26 cellular contexts compared by ENCODE assay signal in genomic region chr16:11296351-11296705, GRCh38. TPM values are rescaled to one million over a fixed set of nuclear protein-coding genes. Genes with fewer than 3 reads are reported as not detected.
A peak's percentile ranks its signal among the peaks of the same experiment; 100 is the strongest.
DNase-seq lines count a peak whose midpoint lies in the region; ATAC-seq and TF ChIP-seq lines count a peak whose summit lies in the region.
"Had no signal": no experiment of that assay in that cellular context is flagged by ENCODE, and none has a peak within 500 bp of the region (broad histone marks: within the 10 kb centered on the region; RNA-seq: fewer than 3 reads in every experiment).

No MANE protein-coding gene starts in this region.

- no peak overlapping the region for H2BK12ac ChIP-seq in neuronal stem cell (ENCODE audit: low read length)

- peak overlapping the region; percentile 78 for H3K27ac Mint-ChIP-seq in activated CD8-positive, alpha-beta T cell treated with anti-CD3 and anti-CD28 coated beads, Interleukin-2, amount 10 ng/mL, durations not matched to agents 7 days and 5 days

- intact Hi-C loops in dorsolateral prefrontal cortex (cut with DNase I), result no loop called here

- no peak overlapping the region for H3K23ac ChIP-seq in neuronal stem cell (ENCODE audit: low read depth, low read length, poor library complexity)

- WGBS in neuronal stem cell (ENCODE audit: extremely low coverage in 2 of 2, insufficient read length in 2 of 2, insufficient replicate concordance in 1 of 2), 2 donors, result no CpG with 5 or more reads among the region's 3 CpGs

- POLR2A ChIA-PET in HEK293 (lab: Yijun Ruan, JAX), result interaction anchor here (2.4 kb wide), 1 partner anchor 40 kb away, joined by 8 read pairs; the partner anchor contains the start of gene SOCS1
- POLR2A ChIA-PET in activated CD8-positive, alpha-beta T cell treated with anti-CD3 and anti-CD28 coated beads, Interleukin-2, amount 10 ng/mL, durations not matched to agents 7 days and 5 days (lab: Charles Lee), result interaction anchor here (1.4 to 2.4 kb wide), 2 partner anchors 15 to 53 kb away, joined by 4 to 12 read pairs; no protein-coding TSS in a partner anchor

- H3K9me3 Mint-ChIP-seq in activated CD8-positive, alpha-beta T cell treated with anti-CD3 and anti-CD28 coated beads, Interleukin-2, amount 10 ng/mL, durations not matched to agents 7 days and 5 days (ENCODE audit: insufficient read depth), result no peaks in the 10 kb centered on the region
- H3K9me3 Mint-ChIP-seq: CD4-positive, alpha-beta memory T cell; H9; natural killer cell had no signal

- no peak for ATAC-seq in activated CD8-positive, alpha-beta T cell treated with anti-CD3 and anti-CD28 coated beads, Interleukin-2, amount 10 ng/mL, durations not matched to agents 7 days and 5 days
- no peak for ATAC-seq in HG03039 (IDR thresholded peaks at IDR 0.05; ENCODE audit: unreplicated experiment)
- ATAC-seq: natural killer cell had no signal

- no peak overlapping the region for H2AK5ac ChIP-seq in neuronal stem cell (ENCODE audit: low read depth, low read length)

- H3K9me3 ChIP-seq in BLaER1 treated with 17β-estradiol and CSF1 and Interleukin-3, amounts not matched to agents 10 nM and 100 nM (replicated peaks in 1 of 11), result no peaks in the 10 kb centered on the region
- H3K9me3 ChIP-seq in HEK293 (ENCODE audit: control insufficient read depth, insufficient read depth, low read depth, low read length), result no peaks in the 10 kb centered on the region
- no peaks in the 10 kb centered on the region for H3K9me3 ChIP-seq in neuronal stem cell (replicated peaks in 1 of 2; ENCODE audit: control insufficient read depth in 2 of 2, insufficient read depth in 1 of 2, low read depth in 1 of 2, low read length in 2 of 2)
- H3K9me3 ChIP-seq: pancreas, suprapubic skin had no signal

- H3K14ac ChIP-seq in neuronal stem cell (ENCODE audit: low read length), result no peak overlapping the region

- H3K27me3 Mint-ChIP-seq in activated CD8-positive, alpha-beta T cell treated with anti-CD3 and anti-CD28 coated beads, Interleukin-2, amount 10 ng/mL, durations not matched to agents 7 days and 5 days (ENCODE audit: low read depth), result peaks cover 6% of the 10 kb centered on the region

- H3K9ac ChIP-seq in BLaER1 treated with 17β-estradiol and CSF1 and Interleukin-3, amounts not matched to agents 10 nM and 100 nM, result peak overlapping the region in 3 of 11 experiments; percentile 26 to 48 (median 41); a peak in 3 of 22 replicates
- no peak overlapping the region for H3K9ac ChIP-seq in neuronal stem cell (ENCODE audit: low read depth, low read length, poor library complexity)

- H2BK120ac ChIP-seq in neuronal stem cell (ENCODE audit: low read depth, low read length), result no peak overlapping the region

- no peak overlapping the region for H4K8ac ChIP-seq in neuronal stem cell (ENCODE audit: low read depth, low read length)

- H3K4me1 ChIP-seq in BLaER1 treated with 17β-estradiol and CSF1 and Interleukin-3, amounts not matched to agents 10 nM and 100 nM, result peaks cover 30 to 84% (median 68%) of the 10 kb centered on the region in 10 experiments
- H3K4me1 ChIP-seq in HEK293 (ENCODE audit: control insufficient read depth, insufficient read depth, low read length) (no peaks in the 10 kb centered on the region; the same call in 1 of the 2 replicates), neuronal stem cell (ENCODE audit: control insufficient read depth in 2 of 2, insufficient read depth in 1 of 2, low read depth in 1 of 2, low read length in 2 of 2) (peaks cover 6 to 21% of the 10 kb centered on the region in 2 donors)

- peak overlapping the region in 5 of 11 experiments; percentile 7 to 73 (median 70); a peak in 7 of 22 replicates for H3K27ac ChIP-seq in BLaER1 treated with 17β-estradiol and CSF1 and Interleukin-3, amounts not matched to agents 10 nM and 100 nM
- H3K27ac ChIP-seq in HEK293 (ENCODE audit: extremely low read depth, low read depth, low read length) (no peak overlapping the region), neuronal stem cell (replicated peaks; ENCODE audit: low read length) (no peak overlapping the region), dorsolateral prefrontal cortex (no peak overlapping the region)
- H3K27ac ChIP-seq: RWPE1, suprapubic skin had no signal

- H3K4me3 ChIP-seq in BLaER1 treated with 17β-estradiol and CSF1 and Interleukin-3, amounts not matched to agents 10 nM and 100 nM, result no peak overlapping the region
- H3K4me3 ChIP-seq in HEK293 (ENCODE audit: low read depth, low read length) (no peak overlapping the region), neuronal stem cell (ENCODE audit: low read length in 2 of 2) (no peak overlapping the region), dorsolateral prefrontal cortex (no peak overlapping the region)
- H3K4me3 ChIP-seq: pancreas had no signal

- no peaks in the 10 kb centered on the region for H3K79me1 ChIP-seq in neuronal stem cell (ENCODE audit: low read depth, low read length)

- CTCF ChIA-PET in HEK293 (lab: Yijun Ruan, JAX), result no interaction called here
- CTCF ChIA-PET in activated CD8-positive, alpha-beta T cell treated with anti-CD3 and anti-CD28 coated beads, Interleukin-2, amount 10 ng/mL, durations not matched to agents 7 days and 5 days (lab: Charles Lee), result interaction anchor here (1.0 to 2.8 kb wide), 6 partner anchors 10 to 333 kb away, joined by 3 to 22 read pairs (median 4); partner anchors contain the start of gene SOCS1

- H3K36me3 ChIP-seq in BLaER1 treated with 17β-estradiol and CSF1 and Interleukin-3, amounts not matched to agents 10 nM and 100 nM, result no peaks in the 10 kb centered on the region
- H3K36me3 ChIP-seq in HEK293 (ENCODE audit: control insufficient read depth in 2 of 2, insufficient read depth in 1 of 2, low read length in 2 of 2) (no peaks in the 10 kb centered on the region), neuronal stem cell (replicated peaks in 1 of 2; ENCODE audit: control insufficient read depth in 2 of 2, insufficient read depth in 2 of 2, low read length in 2 of 2) (no peaks in the 10 kb centered on the region)
- H3K36me3 ChIP-seq: pancreas, suprapubic skin had no signal

- H2AFZ ChIP-seq in neuronal stem cell (ENCODE audit: low read length), result peak overlapping the region; percentile 39

- H2BK15ac ChIP-seq in neuronal stem cell (ENCODE audit: low read length), result no peak overlapping the region

- H3K27me3 ChIP-seq in BLaER1 treated with 17β-estradiol and CSF1 and Interleukin-3, amounts not matched to agents 10 nM and 100 nM, result peaks cover 0 to 20% (median 0%) of the 10 kb centered on the region in 11 experiments; a peak in 4 of 22 replicates
- H3K27me3 ChIP-seq in neuronal stem cell (ENCODE audit: control insufficient read depth in 3 of 3, insufficient read depth in 3 of 3, low read depth in 1 of 3, low read length in 3 of 3), result no peaks in the 10 kb centered on the region
- H3K27me3 ChIP-seq in dorsolateral prefrontal cortex, result no peaks in the 10 kb centered on the region
- H3K27me3 ChIP-seq: pancreas, suprapubic skin had no signal

- no peak overlapping the region for H3K18ac ChIP-seq in neuronal stem cell (ENCODE audit: low read length)

- no peak overlapping the region for H2BK5ac ChIP-seq in neuronal stem cell (ENCODE audit: low read length)

- TF ChIP-seq CTCF in HEK293 (tag by site-specific recombination; IDR thresholded peaks at IDR 0.05) (no peak), dorsolateral prefrontal cortex (IDR thresholded peaks at IDR 0.05 in 54 of 56, conservative IDR thresholded peaks at IDR 0.05 in 2 of 56; ENCODE audit: low read depth in 1 of 56, partially characterized antibody in 56 of 56) (no peak)

- no peaks in the 10 kb centered on the region for H3K36me3 Mint-ChIP-seq in activated CD8-positive, alpha-beta T cell treated with anti-CD3 and anti-CD28 coated beads, Interleukin-2, amount 10 ng/mL, durations not matched to agents 7 days and 5 days (ENCODE audit: low read depth)
- H3K36me3 Mint-ChIP-seq: CD4-positive, alpha-beta memory T cell; natural killer cell had no signal

- peak overlapping the region; percentile 72 to 93 (median 81); a peak in 20 of 22 replicates for H3K4me2 ChIP-seq in BLaER1 treated with 17β-estradiol and CSF1 and Interleukin-3, amounts not matched to agents 10 nM and 100 nM
- no peak overlapping the region for H3K4me2 ChIP-seq in neuronal stem cell (ENCODE audit: insufficient read depth, low read length, poor library complexity, severe bottlenecking)

- no peak overlapping the region for H3K4ac ChIP-seq in neuronal stem cell (ENCODE audit: low read length)

- H3K4me3 Mint-ChIP-seq in activated CD8-positive, alpha-beta T cell treated with anti-CD3 and anti-CD28 coated beads, Interleukin-2, amount 10 ng/mL, durations not matched to agents 7 days and 5 days, result no peak overlapping the region
- H3K4me3 Mint-ChIP-seq: H9 had no signal

- DNase-seq in activated CD8-positive, alpha-beta T cell treated with anti-CD3 and anti-CD28 coated beads, Interleukin-2, amount 10 ng/mL, durations not matched to agents 7 days and 5 days, result no peak
- DNase-seq in neuronal stem cell (ENCODE audit: low spot score) (no peak), NCI-H524 treated with DMSO at 0.1 percent for 48 hours (lab: John Stamatoyannopoulos, UW) (no peak), dorsolateral prefrontal cortex (no peak)
- DNase-seq: activated CD4-positive, alpha-beta T cell treated with anti-CD3 and anti-CD28 coated beads for 48 hours; activated effector memory CD4-positive, alpha-beta T cell treated with anti-CD3 and anti-CD28 coated beads, Interleukin-2, amount 50 U/mL, for 16 hours; amygdala; CD4-positive, alpha-beta memory T cell; dermis blood vessel endothelial cell; DMS 273 treated with DMSO at 0.1 percent for 48 hours; H9; head of caudate nucleus; left cardiac atrium; MM.1S; natural killer cell; NCI-H1436 treated with DMSO at 0.1 percent for 48 hours; SW 1271 had no signal

- H3K4me1 Mint-ChIP-seq in activated CD8-positive, alpha-beta T cell treated with anti-CD3 and anti-CD28 coated beads, Interleukin-2, amount 10 ng/mL, durations not matched to agents 7 days and 5 days (ENCODE audit: low read depth), result peaks cover 61% of the 10 kb centered on the region

- no peak overlapping the region for H4K91ac ChIP-seq in neuronal stem cell (ENCODE audit: low read depth, low read length, poor library complexity)

- H4K20me1 ChIP-seq in BLaER1 treated with 17β-estradiol and CSF1 and Interleukin-3, amounts not matched to agents 10 nM and 100 nM, result peaks cover 0 to 7% (median 0%) of the 10 kb centered on the region in 11 experiments; a peak in 3 of 22 replicates

RNA-seq across cellular contexts. Expression of gene PRM1, which starts 15.2 kb away (rescaled TPM):
- total RNA-seq in activated CD8-positive, alpha-beta T cell treated with anti-CD3 and anti-CD28 coated beads, Interleukin-2, amount 10 ng/mL, durations not matched to agents 7 days and 5 days, result not detected
- not detected for polyA plus RNA-seq in neuronal stem cell (2013, experiment 1 of 2)
- not detected for polyA plus RNA-seq in neuronal stem cell (2013, experiment 2 of 2)
- not detected for total RNA-seq in dorsolateral prefrontal cortex
- total RNA-seq: cardiac septum; CD4-positive, alpha-beta memory T cell; dermis blood vessel endothelial cell; endothelial cell of umbilical vein; H9; left cardiac atrium; mesenteric fat pad; natural killer cell; pancreas; suprapubic skin had no signal
- polyA plus RNA-seq: CD4-positive, alpha-beta memory T cell; endothelial cell of umbilical vein; pancreas had no signal

RNA-seq across cellular contexts. Expression of gene PRM2, which starts 20.0 kb away (rescaled TPM):
- total RNA-seq in activated CD8-positive, alpha-beta T cell treated with anti-CD3 and anti-CD28 coated beads, Interleukin-2, amount 10 ng/mL, durations not matched to agents 7 days and 5 days, result not detected
- polyA plus RNA-seq in neuronal stem cell (2013, experiment 1 of 2), result not detected
- not detected for polyA plus RNA-seq in neuronal stem cell (2013, experiment 2 of 2)
- not detected for total RNA-seq in dorsolateral prefrontal cortex
- total RNA-seq: cardiac septum; CD4-positive, alpha-beta memory T cell; dermis blood vessel endothelial cell; endothelial cell of umbilical vein; H9; left cardiac atrium; mesenteric fat pad; natural killer cell; pancreas; suprapubic skin had no signal
- polyA plus RNA-seq: CD4-positive, alpha-beta memory T cell; endothelial cell of umbilical vein; pancreas had no signal

RNA-seq across cellular contexts. Expression of gene PRM3, which starts 22.9 kb away (rescaled TPM):
- total RNA-seq in activated CD8-positive, alpha-beta T cell treated with anti-CD3 and anti-CD28 coated beads, Interleukin-2, amount 10 ng/mL, durations not matched to agents 7 days and 5 days, result not detected
- not detected for polyA plus RNA-seq in neuronal stem cell (2013, experiment 1 of 2)
- not detected for polyA plus RNA-seq in neuronal stem cell (2013, experiment 2 of 2)
- not detected for total RNA-seq in dorsolateral prefrontal cortex
- total RNA-seq: cardiac septum; CD4-positive, alpha-beta memory T cell; dermis blood vessel endothelial cell; endothelial cell of umbilical vein; H9; left cardiac atrium; mesenteric fat pad; natural killer cell; pancreas; suprapubic skin had no signal
- polyA plus RNA-seq: CD4-positive, alpha-beta memory T cell; endothelial cell of umbilical vein; pancreas had no signal

RNA-seq across cellular contexts. Expression of gene TNP2, which starts 27.2 kb away (rescaled TPM):
- not detected for total RNA-seq in activated CD8-positive, alpha-beta T cell treated with anti-CD3 and anti-CD28 coated beads, Interleukin-2, amount 10 ng/mL, durations not matched to agents 7 days and 5 days
- polyA plus RNA-seq in neuronal stem cell (2013, experiment 1 of 2), result not detected
- not detected for polyA plus RNA-seq in neuronal stem cell (2013, experiment 2 of 2)
- not detected for total RNA-seq in dorsolateral prefrontal cortex
- total RNA-seq: cardiac septum; CD4-positive, alpha-beta memory T cell; dermis blood vessel endothelial cell; endothelial cell of umbilical vein; H9; left cardiac atrium; mesenteric fat pad; natural killer cell; pancreas; suprapubic skin had no signal
- polyA plus RNA-seq: CD4-positive, alpha-beta memory T cell; endothelial cell of umbilical vein; pancreas had no signal

RNA-seq across cellular contexts. Expression of gene SOCS1, which starts 40.3 kb away (rescaled TPM):
- 100 to 1,000 TPM; 170 to 174 TPM for total RNA-seq in activated CD8-positive, alpha-beta T cell treated with anti-CD3 and anti-CD28 coated beads, Interleukin-2, amount 10 ng/mL, durations not matched to agents 7 days and 5 days
- 3.4 TPM for polyA plus RNA-seq in neuronal stem cell (2013, experiment 1 of 2)
- 3.6 TPM for polyA plus RNA-seq in neuronal stem cell (2013, experiment 2 of 2)
- total RNA-seq in dorsolateral prefrontal cortex, result 1 to 10 TPM in 25 of 120 experiments, under 1 TPM in 63, not detected in 32; 0.28 to 3.7 (median 0.76) TPM
